ENCODE assay signal across 1 cellular context in genomic region chr19:33100894-33101644, GRCh38.
TF ChIP-seq lines count a peak whose summit lies in the region.

No MANE protein-coding gene starts in this region.

TF ChIP-seq in HepG2, 621 proteins besides CTCF, POLR2A, EP300 and RAD21 (continued from another document and continues in another):
- TF ChIP-seq, protein P1, sequence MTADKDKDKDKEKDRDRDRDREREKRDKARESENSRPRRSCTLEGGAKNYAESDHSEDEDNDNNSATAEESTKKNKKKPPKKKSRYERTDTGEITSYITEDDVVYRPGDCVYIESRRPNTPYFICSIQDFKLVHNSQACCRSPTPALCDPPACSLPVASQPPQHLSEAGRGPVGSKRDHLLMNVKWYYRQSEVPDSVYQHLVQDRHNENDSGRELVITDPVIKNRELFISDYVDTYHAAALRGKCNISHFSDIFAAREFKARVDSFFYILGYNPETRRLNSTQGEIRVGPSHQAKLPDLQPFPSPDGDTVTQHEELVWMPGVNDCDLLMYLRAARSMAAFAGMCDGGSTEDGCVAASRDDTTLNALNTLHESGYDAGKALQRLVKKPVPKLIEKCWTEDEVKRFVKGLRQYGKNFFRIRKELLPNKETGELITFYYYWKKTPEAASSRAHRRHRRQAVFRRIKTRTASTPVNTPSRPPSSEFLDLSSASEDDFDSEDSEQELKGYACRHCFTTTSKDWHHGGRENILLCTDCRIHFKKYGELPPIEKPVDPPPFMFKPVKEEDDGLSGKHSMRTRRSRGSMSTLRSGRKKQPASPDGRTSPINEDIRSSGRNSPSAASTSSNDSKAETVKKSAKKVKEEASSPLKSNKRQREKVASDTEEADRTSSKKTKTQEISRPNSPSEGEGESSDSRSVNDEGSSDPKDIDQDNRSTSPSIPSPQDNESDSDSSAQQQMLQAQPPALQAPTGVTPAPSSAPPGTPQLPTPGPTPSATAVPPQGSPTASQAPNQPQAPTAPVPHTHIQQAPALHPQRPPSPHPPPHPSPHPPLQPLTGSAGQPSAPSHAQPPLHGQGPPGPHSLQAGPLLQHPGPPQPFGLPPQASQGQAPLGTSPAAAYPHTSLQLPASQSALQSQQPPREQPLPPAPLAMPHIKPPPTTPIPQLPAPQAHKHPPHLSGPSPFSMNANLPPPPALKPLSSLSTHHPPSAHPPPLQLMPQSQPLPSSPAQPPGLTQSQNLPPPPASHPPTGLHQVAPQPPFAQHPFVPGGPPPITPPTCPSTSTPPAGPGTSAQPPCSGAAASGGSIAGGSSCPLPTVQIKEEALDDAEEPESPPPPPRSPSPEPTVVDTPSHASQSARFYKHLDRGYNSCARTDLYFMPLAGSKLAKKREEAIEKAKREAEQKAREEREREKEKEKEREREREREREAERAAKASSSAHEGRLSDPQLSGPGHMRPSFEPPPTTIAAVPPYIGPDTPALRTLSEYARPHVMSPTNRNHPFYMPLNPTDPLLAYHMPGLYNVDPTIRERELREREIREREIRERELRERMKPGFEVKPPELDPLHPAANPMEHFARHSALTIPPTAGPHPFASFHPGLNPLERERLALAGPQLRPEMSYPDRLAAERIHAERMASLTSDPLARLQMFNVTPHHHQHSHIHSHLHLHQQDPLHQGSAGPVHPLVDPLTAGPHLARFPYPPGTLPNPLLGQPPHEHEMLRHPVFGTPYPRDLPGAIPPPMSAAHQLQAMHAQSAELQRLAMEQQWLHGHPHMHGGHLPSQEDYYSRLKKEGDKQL (CRISPR knock-in tag; IDR thresholded peaks at IDR 0.05; ENCODE audit: low read depth) = peak; percentile 92
- TF ChIP-seq POGK (CRISPR knock-in tag; conservative IDR thresholded peaks at IDR 0.05) = no peak
- TF ChIP-seq NKX3-1 (CRISPR knock-in tag; IDR thresholded peaks at IDR 0.05) = 0 out of 2 replicates have a peak, but pooled peaks have one; percentile 42
- TF ChIP-seq MTF2 (CRISPR knock-in tag; IDR thresholded peaks at IDR 0.05; ENCODE audit: borderline replicate concordance) = no peak
- TF ChIP-seq ZBED4 (CRISPR knock-in tag; IDR thresholded peaks at IDR 0.05; ENCODE audit: borderline replicate concordance) = peak; percentile 55; the same call in 1 of the 2 replicates
- no peak for TF ChIP-seq PHF8 (CRISPR knock-in tag; IDR thresholded peaks at IDR 0.05)
- TF ChIP-seq ZNF326 (CRISPR knock-in tag; IDR thresholded peaks at IDR 0.05; ENCODE audit: borderline replicate concordance) = no peak
- TF ChIP-seq THYN1 (CRISPR knock-in tag; IDR thresholded peaks at IDR 0.05; ENCODE audit: borderline replicate concordance, low read depth) = no peak
- TF ChIP-seq SUZ12 (IDR thresholded peaks at IDR 0.05; ENCODE audit: low read depth, low read length) = no peak
- TF ChIP-seq SIX1 (CRISPR knock-in tag; IDR thresholded peaks at IDR 0.05; ENCODE audit: borderline replicate concordance) = peak; percentile 99
- TF ChIP-seq, protein P2, sequence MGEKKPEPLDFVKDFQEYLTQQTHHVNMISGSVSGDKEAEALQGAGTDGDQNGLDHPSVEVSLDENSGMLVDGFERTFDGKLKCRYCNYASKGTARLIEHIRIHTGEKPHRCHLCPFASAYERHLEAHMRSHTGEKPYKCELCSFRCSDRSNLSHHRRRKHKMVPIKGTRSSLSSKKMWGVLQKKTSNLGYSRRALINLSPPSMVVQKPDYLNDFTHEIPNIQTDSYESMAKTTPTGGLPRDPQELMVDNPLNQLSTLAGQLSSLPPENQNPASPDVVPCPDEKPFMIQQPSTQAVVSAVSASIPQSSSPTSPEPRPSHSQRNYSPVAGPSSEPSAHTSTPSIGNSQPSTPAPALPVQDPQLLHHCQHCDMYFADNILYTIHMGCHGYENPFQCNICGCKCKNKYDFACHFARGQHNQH (CRISPR knock-in tag; IDR thresholded peaks at IDR 0.05) = peak; percentile 53; the same call in 1 of the 2 replicates
- no peak for TF ChIP-seq NR0B2 (CRISPR knock-in tag; IDR thresholded peaks at IDR 0.05)
- peak; percentile 88 for TF ChIP-seq RXRB (CRISPR knock-in tag; IDR thresholded peaks at IDR 0.05; ENCODE audit: borderline replicate concordance)
- TF ChIP-seq ZNF329 (CRISPR knock-in tag; IDR thresholded peaks at IDR 0.05; ENCODE audit: low read depth) = no peak
- TF ChIP-seq ZNF737 (CRISPR knock-in tag; IDR thresholded peaks at IDR 0.05; ENCODE audit: borderline replicate concordance) = no peak
- no peak for TF ChIP-seq ZNF264 (CRISPR knock-in tag; IDR thresholded peaks at IDR 0.05)
- TF ChIP-seq, protein P3, sequence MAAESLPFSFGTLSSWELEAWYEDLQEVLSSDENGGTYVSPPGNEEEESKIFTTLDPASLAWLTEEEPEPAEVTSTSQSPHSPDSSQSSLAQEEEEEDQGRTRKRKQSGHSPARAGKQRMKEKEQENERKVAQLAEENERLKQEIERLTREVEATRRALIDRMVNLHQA (CRISPR knock-in tag; IDR thresholded peaks at IDR 0.05) = no peak
- peak; percentile 75 for TF ChIP-seq RCOR2 (CRISPR knock-in tag; IDR thresholded peaks at IDR 0.05)
- peak; percentile 80 for TF ChIP-seq RFX1 (IDR thresholded peaks at IDR 0.05)
- TF ChIP-seq, protein P4, sequence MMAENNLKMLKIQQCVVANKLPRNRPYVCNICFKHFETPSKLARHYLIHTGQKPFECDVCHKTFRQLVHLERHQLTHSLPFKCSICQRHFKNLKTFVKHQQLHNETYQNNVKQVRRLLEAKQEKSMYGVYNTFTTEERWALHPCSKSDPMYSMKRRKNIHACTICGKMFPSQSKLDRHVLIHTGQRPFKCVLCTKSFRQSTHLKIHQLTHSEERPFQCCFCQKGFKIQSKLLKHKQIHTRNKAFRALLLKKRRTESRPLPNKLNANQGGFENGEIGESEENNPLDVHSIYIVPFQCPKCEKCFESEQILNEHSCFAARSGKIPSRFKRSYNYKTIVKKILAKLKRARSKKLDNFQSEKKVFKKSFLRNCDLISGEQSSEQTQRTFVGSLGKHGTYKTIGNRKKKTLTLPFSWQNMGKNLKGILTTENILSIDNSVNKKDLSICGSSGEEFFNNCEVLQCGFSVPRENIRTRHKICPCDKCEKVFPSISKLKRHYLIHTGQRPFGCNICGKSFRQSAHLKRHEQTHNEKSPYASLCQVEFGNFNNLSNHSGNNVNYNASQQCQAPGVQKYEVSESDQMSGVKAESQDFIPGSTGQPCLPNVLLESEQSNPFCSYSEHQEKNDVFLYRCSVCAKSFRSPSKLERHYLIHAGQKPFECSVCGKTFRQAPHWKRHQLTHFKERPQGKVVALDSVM (CRISPR knock-in tag; IDR thresholded peaks at IDR 0.05) = no peak
- no peak for TF ChIP-seq ZNF614 (CRISPR knock-in tag; IDR thresholded peaks at IDR 0.05; ENCODE audit: borderline replicate concordance)
- TF ChIP-seq ZBTB37 (CRISPR knock-in tag; IDR thresholded peaks at IDR 0.05) = no peak
- TF ChIP-seq ZNF251 (CRISPR knock-in tag; IDR thresholded peaks at IDR 0.05) = no peak
- TF ChIP-seq NCOA2 (CRISPR knock-in tag; IDR thresholded peaks at IDR 0.05) = peak; percentile 89
- TF ChIP-seq TARDBP (CRISPR knock-in tag; IDR thresholded peaks at IDR 0.05) = peak; percentile 36; the same call in 1 of the 2 replicates
- TF ChIP-seq BCL6 (CRISPR knock-in tag; IDR thresholded peaks at IDR 0.05) = peak; percentile 96
- TF ChIP-seq BORCS8-MEF2B (CRISPR knock-in tag; IDR thresholded peaks at IDR 0.05) = no peak
- no peak for TF ChIP-seq FOXA1 (IDR thresholded peaks at IDR 0.05)
- TF ChIP-seq FOXA1 (CRISPR knock-in tag; IDR thresholded peaks at IDR 0.05) = peak; percentile 83
- peak; percentile 16; the same call in 1 of the 2 replicates for TF ChIP-seq ZNF121 (CRISPR knock-in tag; IDR thresholded peaks at IDR 0.05)
- TF ChIP-seq THRA (CRISPR knock-in tag; IDR thresholded peaks at IDR 0.05; ENCODE audit: borderline replicate concordance) = peak; percentile 72; the same call in 1 of the 2 replicates
- TF ChIP-seq ZNF530 (CRISPR knock-in tag; IDR thresholded peaks at IDR 0.05; ENCODE audit: low read depth) = no peak
- TF ChIP-seq MXI1 (IDR thresholded peaks at IDR 0.05; ENCODE audit: borderline replicate concordance, low read depth, low read length) = peak; percentile 46; the same call in 1 of the 3 replicates
- TF ChIP-seq SP1 (IDR thresholded peaks at IDR 0.05) = no peak
- TF ChIP-seq SP1 (CRISPR knock-in tag; IDR thresholded peaks at IDR 0.05) = no peak
- TF ChIP-seq, protein P5, sequence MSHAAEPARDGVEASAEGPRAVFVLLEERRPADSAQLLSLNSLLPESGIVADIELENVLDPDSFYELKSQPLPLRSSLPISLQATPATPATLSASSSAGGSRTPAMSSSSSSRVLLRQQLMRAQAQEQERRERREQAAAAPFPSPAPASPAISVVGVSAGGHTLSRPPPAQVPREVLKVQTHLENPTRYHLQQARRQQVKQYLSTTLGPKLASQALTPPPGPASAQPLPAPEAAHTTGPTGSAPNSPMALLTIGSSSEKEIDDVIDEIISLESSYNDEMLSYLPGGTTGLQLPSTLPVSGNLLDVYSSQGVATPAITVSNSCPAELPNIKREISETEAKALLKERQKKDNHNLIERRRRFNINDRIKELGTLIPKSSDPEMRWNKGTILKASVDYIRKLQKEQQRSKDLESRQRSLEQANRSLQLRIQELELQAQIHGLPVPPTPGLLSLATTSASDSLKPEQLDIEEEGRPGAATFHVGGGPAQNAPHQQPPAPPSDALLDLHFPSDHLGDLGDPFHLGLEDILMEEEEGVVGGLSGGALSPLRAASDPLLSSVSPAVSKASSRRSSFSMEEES (CRISPR knock-in tag; IDR thresholded peaks at IDR 0.05) = no peak; the same call in 1 of the 2 replicates
- peak; percentile 94 for TF ChIP-seq HDAC2 (CRISPR knock-in tag; IDR thresholded peaks at IDR 0.05)
- no peak for TF ChIP-seq ZFP36L1 (CRISPR knock-in tag; IDR thresholded peaks at IDR 0.05)
- TF ChIP-seq KLF9 (CRISPR knock-in tag; IDR thresholded peaks at IDR 0.05; ENCODE audit: low read depth) = no peak; the same call in 1 of the 2 replicates
- peak; percentile 89; the same call in 1 of the 2 replicates for TF ChIP-seq ZNF232 (CRISPR knock-in tag; IDR thresholded peaks at IDR 0.05; ENCODE audit: borderline replicate concordance)
- peak; percentile 100 for TF ChIP-seq NR2F2 (IDR thresholded peaks at IDR 0.05; ENCODE audit: borderline replicate concordance, low read depth)
- no peak; the same call in 1 of the 2 replicates for TF ChIP-seq SOX13 (IDR thresholded peaks at IDR 0.05)
- peak in 1 of 2 experiments; percentile 80; a peak in 2 of 4 replicates for TF ChIP-seq SOX13 (CRISPR knock-in tag; conservative IDR thresholded peaks at IDR 0.05 in 1 of 2, IDR thresholded peaks at IDR 0.05 in 1 of 2)
